In the genomic region with DNA sequence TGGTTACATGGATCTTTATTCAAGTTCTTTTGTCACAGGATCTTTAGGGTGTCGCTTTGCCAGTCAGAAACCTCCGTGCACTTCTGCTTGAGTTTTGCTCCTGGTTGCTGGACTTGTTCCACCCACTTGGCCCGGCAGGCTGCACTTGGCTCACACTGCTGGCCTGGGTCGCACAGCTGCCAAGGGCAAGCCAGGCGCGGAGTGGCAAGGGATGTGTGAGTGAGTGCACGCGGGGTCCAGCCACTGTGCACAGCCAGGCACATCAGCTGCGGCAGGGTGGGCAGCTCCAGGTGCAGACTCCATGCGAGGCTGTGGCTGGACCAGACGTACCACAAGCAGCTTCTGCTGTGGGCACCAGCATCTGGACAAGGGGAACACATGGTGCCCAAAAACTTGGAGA, we compare ENCODE assay signal across 11 cellular contexts.
"Had no signal": no experiment of that assay in that cellular context is flagged by ENCODE, and none has a peak within 500 bp of the region (broad histone marks: within the 10 kb centered on the region; RNA-seq: fewer than 3 reads in every experiment).

No MANE protein-coding gene starts in this region.

- H3K4me1 ChIP-seq: adrenal gland, uterus had no signal

- H3K9me3 ChIP-seq: esophagus muscularis mucosa, gastroesophageal sphincter, tibial nerve, uterus had no signal

- ATAC-seq: gastroesophageal sphincter; stimulated activated naive B cell treated with anti-CD40 and anti-IgM and Interleukin-4, amounts not matched to agents 10 μg/mL and 1 μg/mL and 100 μg/mL, for 72 hours had no signal

- H3K36me3 ChIP-seq: adrenal gland, uterus had no signal

- DNase-seq: activated CD4-positive, alpha-beta T cell treated with anti-CD3 and anti-CD28 coated beads, Interleukin-2, amount 50 U/mL, for 1 hour; activated CD4-positive, CD25-positive, alpha-beta regulatory T cell treated with anti-CD3 and anti-CD28 coated beads, Interleukin-2, amount 50 U/mL, for 72 hours; activated gamma-delta T cell; adrenal gland; effector CD4-positive, alpha-beta T cell; stimulated activated naive B cell treated with anti-CD40 and anti-IgM and Interleukin-4, amounts not matched to agents 10 μg/mL and 1 μg/mL and 100 μg/mL, for 72 hours; uterus had no signal

- H3K27me3 ChIP-seq: adrenal gland, esophagus muscularis mucosa, gastroesophageal sphincter, tibial nerve, uterus had no signal

- H3K4me3 ChIP-seq: adrenal gland, esophagus muscularis mucosa, gastroesophageal sphincter, lung, tibial nerve, uterus had no signal

- H3K27ac ChIP-seq: adrenal gland, esophagus muscularis mucosa, gastroesophageal sphincter, tibial nerve, uterus had no signal
